Comparison of ENCODE assay signal across 35 cellular contexts in the genomic region with DNA sequence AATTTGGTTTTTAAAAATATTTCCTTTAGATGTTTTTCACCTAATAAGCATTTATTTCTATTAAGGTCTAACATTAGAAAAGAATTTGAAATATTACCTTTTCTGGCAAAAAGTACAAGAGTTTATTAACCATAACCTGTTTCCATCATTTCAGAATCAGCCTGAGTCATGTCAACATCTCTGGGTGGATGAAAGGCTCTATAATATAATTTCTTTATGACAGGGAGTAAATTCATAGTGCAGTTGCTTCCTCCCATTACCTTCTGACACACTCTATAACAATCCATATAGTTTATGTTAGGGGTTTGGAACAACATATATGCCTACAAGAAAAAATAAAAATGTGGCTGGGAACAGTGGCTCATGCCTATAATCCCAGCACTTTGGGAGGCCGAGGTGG.
"Had no signal": no experiment of that assay in that cellular context is flagged by ENCODE, and none has a peak within 500 bp of the region (broad histone marks: within the 10 kb centered on the region; RNA-seq: fewer than 3 reads in every experiment).

No MANE protein-coding gene starts in this region.

- H3K27me3 ChIP-seq: adrenal gland, body of pancreas, cardiac muscle cell had no signal

- DNase-seq: activated B cell treated with CpG ODN at 0.5 μM for 24 hours; activated CD4-positive, alpha-beta memory T cell treated with anti-CD3 and anti-CD28 coated beads for 36 hours; activated CD4-positive, alpha-beta T cell treated with anti-CD3 and anti-CD28 coated beads for 4 hours; activated CD4-positive, alpha-beta T cell treated with anti-CD3 and anti-CD28 coated beads, Interleukin-2, amount 10 ng/mL, durations not matched to agents 24 days and 14 days; activated CD4-positive, alpha-beta T cell treated with anti-CD3 and anti-CD28 coated beads, Interleukin-2, amount 50 U/mL, for 1 hour; activated CD4-positive, alpha-beta T cell treated with anti-CD3 and anti-CD28 coated beads, Interleukin-2, amount 50 U/mL, for 4 hours; activated CD4-positive, CD25-positive, alpha-beta regulatory T cell treated with anti-CD3 and anti-CD28 coated beads, Interleukin-2, amount 50 U/mL, for 72 hours; activated CD8-positive, alpha-beta memory T cell treated with anti-CD3 and anti-CD28 coated beads, Interleukin-2, amount 50 U/mL, for 4 hours; activated CD8-positive, alpha-beta T cell treated with anti-CD3 and anti-CD28 coated beads for 36 hours; activated effector memory CD4-positive, alpha-beta T cell treated with anti-CD3 and anti-CD28 coated beads, Interleukin-2, amount 50 U/mL, for 16 hours; activated gamma-delta T cell treated with Interleukin-2 at 50 U/mL for 16 hours; activated naive CD4-positive, alpha-beta T cell; activated naive CD4-positive, alpha-beta T cell treated with anti-CD3 and anti-CD28 coated beads for 36 hours; activated naive CD4-positive, alpha-beta T cell treated with anti-CD3 and anti-CD28 coated beads, Interleukin-2, amount 50 U/mL, for 16 hours; activated naive CD8-positive, alpha-beta T cell treated with anti-CD3 and anti-CD28 coated beads for 36 hours; activated T-cell treated with anti-CD3 and anti-CD28 coated beads for 4 hours; activated T-cell treated with anti-CD3 and anti-CD28 coated beads, Interleukin-2, amount 50 U/mL, for 1 hour; activated T-cell treated with anti-CD3 and anti-CD28 coated beads, Interleukin-2, amount 50 U/mL, for 4 hours; activated T-cell treated with anti-CD3 and anti-CD28 coated beads, Interleukin-2, amount 50 U/mL, for 72 hours; adrenal gland; amniotic stem cell; aorta; body of pancreas; caudate nucleus; cerebellar nuclear complex; T-helper 1 cell; T-helper 2 cell; T-helper 9 cell had no signal

- H3K4me1 ChIP-seq: adrenal gland had no signal

- ATAC-seq: activated CD8-positive, alpha-beta T cell treated with anti-CD3 and anti-CD28 coated beads for 36 hours; activated naive CD4-positive, alpha-beta T cell treated with anti-CD3 and anti-CD28 coated beads, Interleukin-2, amount 50 U/mL, for 72 hours; activated T-cell treated with anti-CD3 and anti-CD28 coated beads, Interleukin-2, amount 50 U/mL, for 4 hours; activated T-cell treated with anti-CD3 and anti-CD28 coated beads, Interleukin-2, amount 50 U/mL, for 72 hours; activated T-helper 17 cell treated with anti-CD3 and anti-CD28 coated beads, Interleukin-2, amount 50 U/mL, for 72 hours; body of pancreas had no signal

- H3K9me3 ChIP-seq: adrenal gland, body of pancreas had no signal

- H3K27ac ChIP-seq: adrenal gland, body of pancreas, cardiac muscle cell, VCaP had no signal

- H3K36me3 ChIP-seq: adrenal gland, cardiac muscle cell had no signal

- FAIRE-seq: astrocyte, bronchial epithelial cell, TTC549 had no signal

- H3K4me3 ChIP-seq: adrenal gland, body of pancreas, cardiac muscle cell had no signal
